In genomic region chr22:38685761-38686160, GRCh38 we compare ENCODE assay signal across 16 cellular contexts. TPM values are rescaled to one million over a fixed set of nuclear protein-coding genes. Genes with fewer than 3 reads are reported as not detected.
A peak's percentile ranks its signal among the peaks of the same experiment; 100 is the strongest.
DNase-seq lines count a peak whose midpoint lies in the region; ATAC-seq, FAIRE-seq and TF ChIP-seq lines count a peak whose summit lies in the region.
"Had no signal": no experiment of that assay in that cellular context is flagged by ENCODE, and none has a peak within 500 bp of the region (broad histone marks: within the 10 kb centered on the region; RNA-seq: fewer than 3 reads in every experiment).

No MANE protein-coding gene starts in this region.

- intact Hi-C loops in activated CD4-positive, alpha-beta T cell treated with anti-CD3 and anti-CD28 coated beads for 36 hours (cut with DNase I, micrococcal nuclease), result no loop called here
- intact Hi-C loops in Caco-2 (cut with micrococcal nuclease; ENCODE audit: unreplicated experiment), result no loop called here

- H3K4me3 Mint-ChIP-seq in activated CD4-positive, alpha-beta T cell treated with anti-CD3 and anti-CD28 coated beads for 36 hours, result no peak overlapping the region
- H3K4me3 Mint-ChIP-seq in Caco-2 (ENCODE audit: unreplicated experiment), result no peak overlapping the region
- H3K4me3 Mint-ChIP-seq: HFFc6 had no signal

- peaks cover 7 to 12% of the 10 kb centered on the region in 2 experiments; a peak in 3 of 4 replicates for H3K79me2 ChIP-seq in H1 (ENCODE audit: control insufficient read depth in 1 of 2, insufficient read depth in 2 of 2, low read length in 2 of 2)

- POLR2A ChIA-PET in activated CD4-positive, alpha-beta T cell treated with anti-CD3 and anti-CD28 coated beads for 36 hours (lab: Charles Lee), result no interaction called here
- POLR2A ChIA-PET in Caco-2 (lab: Charles Lee) (no interaction called here), H1 (lab: Charles Lee; ENCODE audit: partially characterized antibody) (interaction anchor here (1.1 to 8.6 kb wide), 3 partner anchors 12 to 20 kb away, joined by 3 to 123 read pairs (median 68); partner anchors contain the start of genes GTPBP1 and JOSD1)

- no peak overlapping the region for H3K14ac ChIP-seq in H1 (ENCODE audit: insufficient read length)

- no peak for FAIRE-seq in H1 (lab: Jason Lieb, UNC)
- FAIRE-seq: G401.6 had no signal

- H4K91ac ChIP-seq in H1 (replicated peaks; ENCODE audit: insufficient read length, low read length), result no peak overlapping the region

- H2BK15ac ChIP-seq in H1 (ENCODE audit: low read length), result no peak overlapping the region

- no peaks in the 10 kb centered on the region for H3K9me3 Mint-ChIP-seq in activated CD4-positive, alpha-beta T cell treated with anti-CD3 and anti-CD28 coated beads for 36 hours (ENCODE audit: low read depth)
- no peaks in the 10 kb centered on the region for H3K9me3 Mint-ChIP-seq in Caco-2 (ENCODE audit: unreplicated experiment)
- H3K9me3 Mint-ChIP-seq: CD4-positive, CD25-positive, alpha-beta regulatory T cell; HFFc6 had no signal

- H3K4me3 ChIP-seq in Caco-2 (ENCODE audit: low read depth, low read length) (no peak overlapping the region), H1 (ENCODE audit: extremely low read depth in 1 of 4, insufficient read depth in 2 of 4, low read depth in 3 of 4, low read length in 4 of 4) (no peak overlapping the region)
- H3K4me3 ChIP-seq: BLaER1 treated with 17β-estradiol and CSF1 and Interleukin-3, amounts not matched to agents 10 nM and 100 nM had no signal

- peaks cover 4% of the 10 kb centered on the region; the same call in 1 of the 2 replicates for H3K79me1 ChIP-seq in H1 (ENCODE audit: low read depth, low read length)

- DNase-seq in activated CD4-positive, alpha-beta T cell treated with anti-CD3 and anti-CD28 coated beads for 36 hours, result no peak
- DNase-seq in activated CD4-positive, alpha-beta T cell treated with anti-CD3 and anti-CD28 coated beads for 48 hours, result no peak
- DNase-seq in Caco-2, result no peak
- no peak for DNase-seq in H1 (ENCODE audit: low read depth in 1 of 2, low spot score in 2 of 2)
- DNase-seq in DMS 273 (lab: John Stamatoyannopoulos, UW; ENCODE audit: unreplicated experiment), result no peak
- no peak for DNase-seq in GM19238 (ENCODE audit: insufficient read length, low spot score)
- DNase-seq: CD4-positive, CD25-positive, alpha-beta regulatory T cell; DMS153; DMS79 treated with DMSO at 0.1 percent for 48 hours; EL; HCEC 1CT; HFFc6 had no signal

- peak overlapping the region; percentile 11 for H3K27ac Mint-ChIP-seq in activated CD4-positive, alpha-beta T cell treated with anti-CD3 and anti-CD28 coated beads for 36 hours
- H3K27ac Mint-ChIP-seq in Caco-2 (ENCODE audit: unreplicated experiment), result peak overlapping the region; percentile 33
- H3K27ac Mint-ChIP-seq: CD4-positive, CD25-positive, alpha-beta regulatory T cell; HFFc6 had no signal

- no peak overlapping the region for H2BK20ac ChIP-seq in H1 (ENCODE audit: low read length)

- ATAC-seq in activated CD4-positive, alpha-beta T cell treated with anti-CD3 and anti-CD28 coated beads for 36 hours, result no peak

- H3K36me3 Mint-ChIP-seq in activated CD4-positive, alpha-beta T cell treated with anti-CD3 and anti-CD28 coated beads for 36 hours (ENCODE audit: low read depth), result peaks cover 61% of the 10 kb centered on the region
- peaks cover 88% of the 10 kb centered on the region for H3K36me3 Mint-ChIP-seq in Caco-2 (ENCODE audit: insufficient read depth, unreplicated experiment)

- 100% methylated on average over 1 of the region's 1 CpG; no CpG with 5 or more reads in 1 of the 2 experiments for WGBS in H1 (ENCODE audit: extremely low coverage in 1 of 2, insufficient coverage in 1 of 2, insufficient read length in 1 of 2, insufficient replicate concordance in 2 of 2, low coverage in 1 of 2, low lambda C conversion rate in 2 of 2, missing lambda C conversion rate in 1 of 2), 2 experiments

- H3K4me2 ChIP-seq in H1 (ENCODE audit: insufficient read depth in 1 of 2, low read depth in 2 of 2, low read length in 2 of 2), result no peak overlapping the region
- H3K4me2 ChIP-seq: BLaER1 treated with 17β-estradiol and CSF1 and Interleukin-3, amounts not matched to agents 10 nM and 100 nM had no signal

- H3K18ac ChIP-seq in H1 (ENCODE audit: extremely low read depth, low read length), result no peak overlapping the region

- peaks cover 20% of the 10 kb centered on the region for H3K4me1 Mint-ChIP-seq in activated CD4-positive, alpha-beta T cell treated with anti-CD3 and anti-CD28 coated beads for 36 hours
- H3K4me1 Mint-ChIP-seq in Caco-2 (ENCODE audit: low read depth, unreplicated experiment), result no peaks in the 10 kb centered on the region

- H3K9me3 ChIP-seq in Caco-2, result peaks cover 3% of the 10 kb centered on the region; the same call in 1 of the 2 replicates
- peaks cover 5 to 8% of the 10 kb centered on the region in 2 experiments; a peak in 3 of 4 replicates for H3K9me3 ChIP-seq in H1 (ENCODE audit: insufficient read depth in 2 of 2, low read depth in 1 of 2, low read length in 1 of 2)

- H2BK12ac ChIP-seq in H1 (ENCODE audit: low read depth, low read length), result no peak overlapping the region

- H3K9ac ChIP-seq in H1 (replicated peaks in 1 of 4; ENCODE audit: extremely low read depth in 1 of 4, low read depth in 3 of 4, low read length in 3 of 4), result no peak overlapping the region
- H3K9ac ChIP-seq: BLaER1 treated with 17β-estradiol and CSF1 and Interleukin-3, amounts not matched to agents 10 nM and 100 nM had no signal

- BruUV-seq in Caco-2 (replicated peaks; lab: Mats Ljungman, UMichigan), result no TSS peak

- H2AFZ ChIP-seq in H1 (ENCODE audit: low read length), result no peak overlapping the region

- H3K27me3 Mint-ChIP-seq in activated CD4-positive, alpha-beta T cell treated with anti-CD3 and anti-CD28 coated beads for 36 hours, result no peaks in the 10 kb centered on the region
- no peaks in the 10 kb centered on the region for H3K27me3 Mint-ChIP-seq in Caco-2 (ENCODE audit: insufficient read depth, unreplicated experiment)
- H3K27me3 Mint-ChIP-seq: CD4-positive, CD25-positive, alpha-beta regulatory T cell had no signal

- peaks cover 6% of the 10 kb centered on the region for H3K23me2 ChIP-seq in H1 (ENCODE audit: low read depth, low read length)

- H2AK5ac ChIP-seq in H1 (ENCODE audit: low read depth, low read length), result no peak overlapping the region

- no peak for TF ChIP-seq POLR2A in H1 (IDR thresholded peaks at IDR 0.05; ENCODE audit: control extremely low read depth in 1 of 2, low read depth in 2 of 2, low read length in 2 of 2)

- H3K27ac ChIP-seq in H1 (ENCODE audit: low read depth, low read length), result no peak overlapping the region
- H3K27ac ChIP-seq: 22Rv1; BLaER1 treated with 17β-estradiol and CSF1 and Interleukin-3, amounts not matched to agents 10 nM and 100 nM had no signal

- H3K56ac ChIP-seq in H1 (replicated peaks; ENCODE audit: insufficient read length, low read depth, low read length), result no peak overlapping the region

- H4K5ac ChIP-seq in H1 (ENCODE audit: insufficient read length, low read depth, low read length), result no peak overlapping the region

- no peaks in the 10 kb centered on the region for H3K4me1 ChIP-seq in Caco-2
- H3K4me1 ChIP-seq in H1 (replicated peaks in 1 of 4; ENCODE audit: control insufficient read depth in 3 of 4, insufficient read depth in 4 of 4, low read length in 3 of 4), result peaks cover 0 to 3% (median 1%) of the 10 kb centered on the region in 4 experiments; a peak in 3 of 7 replicates

- no peak for TF ChIP-seq RAD21 in H1 (IDR thresholded peaks at IDR 0.05 in 1 of 2, conservative IDR thresholded peaks at IDR 0.05 in 1 of 2; ENCODE audit: low read depth in 2 of 2, low read length in 2 of 2)

- TF ChIP-seq EP300 in H1 (IDR thresholded peaks at IDR 0.05; ENCODE audit: borderline replicate concordance in 1 of 2, low read depth in 2 of 2, low read length in 2 of 2), result no peak

- no peak overlapping the region for H2BK120ac ChIP-seq in H1 (replicated peaks; ENCODE audit: low read depth, low read length)

- CTCF ChIA-PET in activated CD4-positive, alpha-beta T cell treated with anti-CD3 and anti-CD28 coated beads for 36 hours (lab: Charles Lee), result no interaction called here
- CTCF ChIA-PET in Caco-2 (lab: Charles Lee), result no interaction called here
- CTCF ChIA-PET in H1 (lab: Charles Lee; ENCODE audit: partially characterized antibody), result no interaction called here

- H3K4ac ChIP-seq in H1 (replicated peaks; ENCODE audit: insufficient read length, low read depth, low read length), result no peak overlapping the region

- H3K36me3 ChIP-seq in Caco-2 (ENCODE audit: control insufficient read depth, insufficient read depth, low read length) (peaks cover 11% of the 10 kb centered on the region), H1 (ENCODE audit: control insufficient read depth in 2 of 4, insufficient read depth in 4 of 4, low read length in 3 of 4) (peaks cover 15 to 49% (median 27%) of the 10 kb centered on the region in 4 experiments)

- peaks cover 6 to 7% of the 10 kb centered on the region in 2 experiments for H4K20me1 ChIP-seq in H1 (replicated peaks in 1 of 2; ENCODE audit: control insufficient read depth in 1 of 2, insufficient read depth in 2 of 2, low read length in 2 of 2)

- H3K23ac ChIP-seq in H1 (ENCODE audit: insufficient read length), result no peak overlapping the region

- no peak for TF ChIP-seq CTCF in Caco-2 (IDR thresholded peaks at IDR 0.05; ENCODE audit: insufficient read depth in 1 of 2, low read depth in 1 of 2, low read length in 1 of 2, severe bottlenecking in 1 of 2, unreplicated experiment in 1 of 2)
- TF ChIP-seq CTCF in H1 (IDR thresholded peaks at IDR 0.05; ENCODE audit: control extremely low read depth in 1 of 3, insufficient read depth in 1 of 3, low read depth in 1 of 3, low read length in 3 of 3), result no peak

- peak overlapping the region; percentile 53; the same call in 1 of the 2 replicates for H4K8ac ChIP-seq in H1 (ENCODE audit: extremely low read depth, insufficient read depth, low read length)

- H3K27me3 ChIP-seq in Caco-2 (replicated peaks; ENCODE audit: control insufficient read depth, insufficient read depth, low read length), result no peaks in the 10 kb centered on the region
- no peaks in the 10 kb centered on the region for H3K27me3 ChIP-seq in H1 (replicated peaks in 1 of 4; ENCODE audit: control insufficient read depth in 3 of 4, extremely low read depth in 1 of 4, insufficient read depth in 3 of 4, low read length in 3 of 4)
- H3K27me3 ChIP-seq: BLaER1 treated with 17β-estradiol and CSF1 and Interleukin-3, amounts not matched to agents 10 nM and 100 nM had no signal

- no peak overlapping the region for H2BK5ac ChIP-seq in H1 (ENCODE audit: low read depth, low read length)

RNA-seq across cellular contexts. Expression of gene TOMM22, which starts 4.0 kb away (rescaled TPM):
- 100 to 1,000 TPM; 146 to 155 TPM for total RNA-seq in activated CD4-positive, alpha-beta T cell treated with anti-CD3 and anti-CD28 coated beads for 36 hours
- total RNA-seq in Caco-2 (2022), result 113 and 114 TPM in 2 replicates
- 125 and 138 TPM in 2 replicates for total RNA-seq in H1 (2021; fragmentation: NEBNext Ultra II Directional; extraction: Animal tissue kit (Norgen Biotek cat#: 25700))
- 47.8 and 84.0 TPM in 2 replicates for polyA plus RNA-seq in H1 (2011; rRNA removed)
- 63.2 TPM for polyA plus RNA-seq in H1 (2011; cell fraction: cytosol; rRNA removed)
- 17.1 TPM for polyA plus RNA-seq in H1 (2011; cell fraction: nucleus; rRNA removed)
- 77.4 to 87.4 TPM (median 84.9 TPM) in 4 replicates for polyA plus RNA-seq in H1 (2012, experiment 1 of 2)
- 75.9 TPM for polyA plus RNA-seq in H1 (2012, experiment 2 of 2)
- 66.9 TPM for polyA plus RNA-seq in H1 (2013, experiment 1 of 2)
- 65.9 TPM for polyA plus RNA-seq in H1 (2013, experiment 2 of 2)
- 41.5 and 41.9 TPM in 2 replicates for polyA minus RNA-seq in H1 (2011; rRNA and poly(A)+ RNA removed)
- polyA minus RNA-seq in H1 (2011; cell fraction: cytosol; rRNA and poly(A)+ RNA removed), result 31.0 TPM
- polyA minus RNA-seq in H1 (2011; cell fraction: nucleus; rRNA and poly(A)+ RNA removed), result 14.7 TPM

RNA-seq across cellular contexts. Expression of gene JOSD1, which starts 15.0 kb away (rescaled TPM):
- total RNA-seq in activated CD4-positive, alpha-beta T cell treated with anti-CD3 and anti-CD28 coated beads for 36 hours, result 10 to 100 TPM; 68.0 to 77.7 TPM
- total RNA-seq in Caco-2 (2022), result 50.3 and 55.3 TPM in 2 replicates
- total RNA-seq in H1 (2021; fragmentation: NEBNext Ultra II Directional; extraction: Animal tissue kit (Norgen Biotek cat#: 25700)), result 20.2 and 21.3 TPM in 2 replicates
- polyA plus RNA-seq in H1 (2011; rRNA removed), result 16.7 and 18.4 TPM in 2 replicates
- 18.1 TPM for polyA plus RNA-seq in H1 (2011; cell fraction: cytosol; rRNA removed)
- 18.8 TPM for polyA plus RNA-seq in H1 (2011; cell fraction: nucleus; rRNA removed)
- polyA plus RNA-seq in H1 (2012, experiment 1 of 2), result 14.7 to 20.6 TPM (median 17.3 TPM) in 4 replicates
- polyA plus RNA-seq in H1 (2012, experiment 2 of 2), result 10.8 TPM
- polyA plus RNA-seq in H1 (2013, experiment 1 of 2), result 12.2 TPM
- 12.1 TPM for polyA plus RNA-seq in H1 (2013, experiment 2 of 2)
- polyA minus RNA-seq in H1 (2011; rRNA and poly(A)+ RNA removed), result 20.8 and 22.0 TPM in 2 replicates
- polyA minus RNA-seq in H1 (2011; cell fraction: cytosol; rRNA and poly(A)+ RNA removed), result 14.9 TPM
- polyA minus RNA-seq in H1 (2011; cell fraction: nucleus; rRNA and poly(A)+ RNA removed), result 14.4 TPM

RNA-seq across cellular contexts. Expression of gene GTPBP1, which starts 20.0 kb away (rescaled TPM):
- 10 to 100 TPM; 88.6 to 92.8 TPM for total RNA-seq in activated CD4-positive, alpha-beta T cell treated with anti-CD3 and anti-CD28 coated beads for 36 hours
- total RNA-seq in Caco-2 (2022), result 47.2 and 48.0 TPM in 2 replicates
- total RNA-seq in H1 (2021; fragmentation: NEBNext Ultra II Directional; extraction: Animal tissue kit (Norgen Biotek cat#: 25700)), result 91.8 and 92.0 TPM in 2 replicates
- 53.1 and 80.2 TPM in 2 replicates for polyA plus RNA-seq in H1 (2011; rRNA removed)
- polyA plus RNA-seq in H1 (2011; cell fraction: cytosol; rRNA removed), result 59.3 TPM
- 134 TPM for polyA plus RNA-seq in H1 (2011; cell fraction: nucleus; rRNA removed)
- 62.3 to 74.8 TPM (median 66.2 TPM) in 4 replicates for polyA plus RNA-seq in H1 (2012, experiment 1 of 2)
- 44.7 TPM for polyA plus RNA-seq in H1 (2012, experiment 2 of 2)
- polyA plus RNA-seq in H1 (2013, experiment 1 of 2), result 33.8 TPM
- 33.3 TPM for polyA plus RNA-seq in H1 (2013, experiment 2 of 2)
- 87.5 and 119 TPM in 2 replicates for polyA minus RNA-seq in H1 (2011; rRNA and poly(A)+ RNA removed)
- polyA minus RNA-seq in H1 (2011; cell fraction: cytosol; rRNA and poly(A)+ RNA removed), result 50.9 TPM
- polyA minus RNA-seq in H1 (2011; cell fraction: nucleus; rRNA and poly(A)+ RNA removed), result 111 TPM

RNA-seq across cellular contexts. Expression of gene CBY1, which starts 29.3 kb away (rescaled TPM):
- 10 to 100 TPM in 1 of 2 experiments, 1 to 10 TPM in 1; 9.8 to 11.6 TPM for total RNA-seq in activated CD4-positive, alpha-beta T cell treated with anti-CD3 and anti-CD28 coated beads for 36 hours
- total RNA-seq in Caco-2 (2022), result 22.8 and 28.3 TPM in 2 replicates
- total RNA-seq in H1 (2021; fragmentation: NEBNext Ultra II Directional; extraction: Animal tissue kit (Norgen Biotek cat#: 25700)), result 23.2 and 24.4 TPM in 2 replicates
- 28.5 and 30.2 TPM in 2 replicates for polyA plus RNA-seq in H1 (2011; rRNA removed)
- polyA plus RNA-seq in H1 (2011; cell fraction: cytosol; rRNA removed), result 31.5 TPM
- 18.3 TPM for polyA plus RNA-seq in H1 (2011; cell fraction: nucleus; rRNA removed)
- 32.1 to 38.0 TPM (median 36.1 TPM) in 4 replicates for polyA plus RNA-seq in H1 (2012, experiment 1 of 2)
- 25.5 TPM for polyA plus RNA-seq in H1 (2012, experiment 2 of 2)
- 22.9 TPM for polyA plus RNA-seq in H1 (2013, experiment 1 of 2)
- 22.9 TPM for polyA plus RNA-seq in H1 (2013, experiment 2 of 2)
- polyA minus RNA-seq in H1 (2011; rRNA and poly(A)+ RNA removed), result 8.6 and 12.6 TPM in 2 replicates
- polyA minus RNA-seq in H1 (2011; cell fraction: cytosol; rRNA and poly(A)+ RNA removed), result 9.0 TPM
- polyA minus RNA-seq in H1 (2011; cell fraction: nucleus; rRNA and poly(A)+ RNA removed), result 6.0 TPM

RNA-seq across cellular contexts. Expression of gene FAM227A, which starts 29.6 kb away (rescaled TPM):
- total RNA-seq in activated CD4-positive, alpha-beta T cell treated with anti-CD3 and anti-CD28 coated beads for 36 hours, result under 1 TPM; 0.30 to 0.63 TPM
- 0.73 and 2.2 TPM in 2 replicates for total RNA-seq in Caco-2 (2022)
- total RNA-seq in H1 (2021; fragmentation: NEBNext Ultra II Directional; extraction: Animal tissue kit (Norgen Biotek cat#: 25700)), result 3.8 and 3.9 TPM in 2 replicates
- 2.1 TPM in 2 replicates for polyA plus RNA-seq in H1 (2011; rRNA removed)
- 3.0 TPM for polyA plus RNA-seq in H1 (2011; cell fraction: cytosol; rRNA removed)
- 5.2 TPM for polyA plus RNA-seq in H1 (2011; cell fraction: nucleus; rRNA removed)
- 2.8 to 3.3 TPM (median 2.9 TPM) in 4 replicates for polyA plus RNA-seq in H1 (2012, experiment 1 of 2)
- 0.92 TPM for polyA plus RNA-seq in H1 (2012, experiment 2 of 2)
- polyA plus RNA-seq in H1 (2013, experiment 1 of 2), result 1.7 TPM
- polyA plus RNA-seq in H1 (2013, experiment 2 of 2), result 1.4 TPM
- polyA minus RNA-seq in H1 (2011; rRNA and poly(A)+ RNA removed), result 9.5 and 11.1 TPM in 2 replicates
- 2.9 TPM for polyA minus RNA-seq in H1 (2011; cell fraction: cytosol; rRNA and poly(A)+ RNA removed)
- polyA minus RNA-seq in H1 (2011; cell fraction: nucleus; rRNA and poly(A)+ RNA removed), result 18.9 TPM
- total RNA-seq: CD4-positive, CD25-positive, alpha-beta regulatory T cell; HT1080 had no signal
- polyA plus RNA-seq: CD4-positive, CD25-positive, alpha-beta regulatory T cell had no signal
